23 cellular contexts compared by ENCODE assay signal in the genomic region with DNA sequence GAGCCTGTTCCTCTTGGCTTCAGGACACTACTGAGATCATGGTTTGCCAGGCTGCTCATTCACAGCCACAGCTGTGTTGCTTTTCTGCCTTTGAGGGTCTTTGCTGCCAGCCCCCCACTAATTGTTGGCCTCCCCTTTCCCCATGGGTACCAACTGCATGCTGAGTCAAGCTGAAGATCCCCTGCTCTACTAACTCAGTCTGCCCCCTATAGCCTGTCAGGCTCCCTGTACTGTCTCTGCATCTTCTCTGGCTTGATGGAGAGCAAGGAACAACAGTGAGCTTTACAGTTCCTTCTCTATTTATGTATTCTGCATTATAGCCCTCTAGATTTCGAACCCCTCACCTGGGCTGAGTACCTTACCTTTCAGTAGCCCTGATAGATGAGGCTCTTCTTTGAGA.
A peak's percentile ranks its signal among the peaks of the same experiment; 100 is the strongest.
DNase-seq lines count a peak whose midpoint lies in the region; ATAC-seq and TF ChIP-seq lines count a peak whose summit lies in the region.
"Had no signal": no experiment of that assay in that cellular context is flagged by ENCODE, and none has a peak within 500 bp of the region (broad histone marks: within the 10 kb centered on the region; RNA-seq: fewer than 3 reads in every experiment).

No MANE protein-coding gene starts in this region.

- dilution Hi-C loops in IMR-90 (cut with HindIII; ENCODE audit: low sequenced_read_pairs, unreplicated experiment), result no loop called here

- H3K4me1 ChIP-seq in BE2C, result no peaks in the 10 kb centered on the region
- H3K4me1 ChIP-seq in IMR-90 (ENCODE audit: control insufficient read depth, insufficient read depth, low read length), result peaks cover 8% of the 10 kb centered on the region
- no peaks in the 10 kb centered on the region for H3K4me1 ChIP-seq in endodermal cell (ENCODE audit: control insufficient read depth, insufficient read depth, low read length)
- H3K4me1 ChIP-seq in neuronal stem cell (ENCODE audit: control insufficient read depth in 2 of 2, insufficient read depth in 1 of 2, low read depth in 1 of 2, low read length in 2 of 2), result peaks cover 0 to 19% of the 10 kb centered on the region in 2 donors
- H3K4me1 ChIP-seq: A549 had no signal

- H3K27me3 Mint-ChIP-seq in endodermal cell (ENCODE audit: insufficient read depth), result peaks cover 57% of the 10 kb centered on the region
- peaks cover 4% of the 10 kb centered on the region for H3K27me3 Mint-ChIP-seq in osteocyte (ENCODE audit: unreplicated experiment)

- in situ Hi-C loops in IMR-90 (cut with MboI; ENCODE audit: low sequenced_read_pairs), result no loop called here

- H3K27ac ChIP-seq in IMR-90 (ENCODE audit: insufficient read depth, low read length), result no peak overlapping the region
- H3K27ac ChIP-seq in endodermal cell (ENCODE audit: low read depth, low read length), result no peak overlapping the region
- H3K27ac ChIP-seq in neuronal stem cell (replicated peaks; ENCODE audit: low read length), result no peak overlapping the region
- H3K27ac ChIP-seq: A549; BLaER1 treated with 17β-estradiol and CSF1 and Interleukin-3, amounts not matched to agents 10 nM and 100 nM; HL-60; SJSA1 had no signal

- H3K4me2 ChIP-seq in IMR-90 (ENCODE audit: low read depth, low read length) (no peak overlapping the region), neuronal stem cell (ENCODE audit: insufficient read depth, low read length, poor library complexity, severe bottlenecking) (no peak overlapping the region)
- H3K4me2 ChIP-seq: A549, GM23338 had no signal

- H2AFZ ChIP-seq in IMR-90 (replicated peaks; ENCODE audit: low read length, poor library complexity) (peak overlapping the region; percentile 16), neuronal stem cell (ENCODE audit: low read length) (no peak overlapping the region)
- H2AFZ ChIP-seq: GM23338 had no signal

- H3K9me1 ChIP-seq in IMR-90 (ENCODE audit: insufficient read depth, low read length), result peaks cover 10% of the 10 kb centered on the region

- no peaks in the 10 kb centered on the region for H3K4me1 Mint-ChIP-seq in endodermal cell
- no peaks in the 10 kb centered on the region for H3K4me1 Mint-ChIP-seq in stimulated activated effector memory CD8-positive, alpha-beta T cell treated with anti-CD3 and anti-CD28 coated beads, Interleukin-12 subunit alpha, Interleukin-12 subunit beta, amount 100 ng/mL, for 72 hours
- peaks cover 9% of the 10 kb centered on the region for H3K4me1 Mint-ChIP-seq in osteocyte (ENCODE audit: unreplicated experiment)

- H3K9me3 ChIP-seq in BE2C (no peaks in the 10 kb centered on the region), IMR-90 (ENCODE audit: control insufficient read depth, insufficient read depth, low read length) (no peaks in the 10 kb centered on the region), endodermal cell (ENCODE audit: control insufficient read depth, low read length) (no peaks in the 10 kb centered on the region), neuronal stem cell (replicated peaks in 1 of 2; ENCODE audit: control insufficient read depth in 2 of 2, insufficient read depth in 1 of 2, low read depth in 1 of 2, low read length in 2 of 2) (no peaks in the 10 kb centered on the region)
- H3K9me3 ChIP-seq: A549, SJSA1 had no signal

- H2BK15ac ChIP-seq in IMR-90 (ENCODE audit: low read depth, low read length), result no peak overlapping the region
- no peak overlapping the region for H2BK15ac ChIP-seq in neuronal stem cell (ENCODE audit: low read length)

- no peak overlapping the region for H2BK12ac ChIP-seq in neuronal stem cell (ENCODE audit: low read length)

- no peak overlapping the region for H3K23ac ChIP-seq in IMR-90 (ENCODE audit: low read depth, low read length)
- H3K23ac ChIP-seq in neuronal stem cell (ENCODE audit: low read depth, low read length, poor library complexity), result no peak overlapping the region

- H3K14ac ChIP-seq in IMR-90 (replicated peaks; ENCODE audit: low read depth, low read length) (no peak overlapping the region), neuronal stem cell (ENCODE audit: low read length) (no peak overlapping the region)

- H2AK5ac ChIP-seq in IMR-90 (ENCODE audit: low read depth, low read length) (no peak overlapping the region; the same call in 1 of the 2 replicates), neuronal stem cell (ENCODE audit: low read depth, low read length) (peak overlapping the region; percentile 72)

- no peaks in the 10 kb centered on the region for H4K20me1 ChIP-seq in IMR-90 (ENCODE audit: insufficient read depth, low read length)
- H4K20me1 ChIP-seq: BLaER1 treated with 17β-estradiol and CSF1 and Interleukin-3, amounts not matched to agents 10 nM and 100 nM had no signal

- no peaks in the 10 kb centered on the region for H3K79me1 ChIP-seq in IMR-90 (ENCODE audit: low read depth in 1 of 2, low read length in 2 of 2)
- no peaks in the 10 kb centered on the region for H3K79me1 ChIP-seq in neuronal stem cell (ENCODE audit: low read depth, low read length)

- H3K9ac ChIP-seq in IMR-90 (ENCODE audit: low read depth, low read length) (no peak overlapping the region), endodermal cell (ENCODE audit: extremely low read depth, low read length, poor library complexity, severe bottlenecking) (no peak overlapping the region), neuronal stem cell (ENCODE audit: low read depth, low read length, poor library complexity) (peak overlapping the region; percentile 18)
- H3K9ac ChIP-seq: BLaER1 treated with 17β-estradiol and CSF1 and Interleukin-3, amounts not matched to agents 10 nM and 100 nM had no signal

- H3K56ac ChIP-seq in IMR-90 (ENCODE audit: extremely low read depth, insufficient read depth, low read length), result no peak overlapping the region

- H2BK5ac ChIP-seq in IMR-90 (ENCODE audit: low read depth, low read length, poor library complexity, severe bottlenecking), result no peak overlapping the region
- peak overlapping the region; percentile 46 for H2BK5ac ChIP-seq in neuronal stem cell (ENCODE audit: low read length)

- no peak for ATAC-seq in IMR-90 (ENCODE audit: low read depth)
- no peak for ATAC-seq in stimulated activated effector memory CD8-positive, alpha-beta T cell treated with anti-CD3 and anti-CD28 coated beads, Interleukin-12 subunit alpha, Interleukin-12 subunit beta, amount 100 ng/mL, for 72 hours
- ATAC-seq: A549, HCT116, HepG2, Right ventricle myocardium inferior had no signal

- H3K4ac ChIP-seq in IMR-90 (ENCODE audit: low read depth, low read length) (no peak overlapping the region; the same call in 1 of the 2 replicates), neuronal stem cell (ENCODE audit: low read length) (no peak overlapping the region)

- H4K5ac ChIP-seq in IMR-90 (ENCODE audit: low read depth, low read length), result no peak overlapping the region

- no peak for TF ChIP-seq RAD21 in IMR-90 (IDR thresholded peaks at IDR 0.05; ENCODE audit: low read length)

- no peak for DNase-seq in BE2C
- DNase-seq in IMR-90, result no peak
- DNase-seq in endodermal cell, result no peak
- no peak for DNase-seq in neuronal stem cell (ENCODE audit: low spot score)
- no peak for DNase-seq in activated CD4-positive, alpha-beta T cell treated with anti-CD3 and anti-CD28 coated beads, Interleukin-2, amount 50 U/mL, for 48 hours
- DNase-seq in stimulated activated effector memory CD8-positive, alpha-beta T cell treated with anti-CD3 and anti-CD28 coated beads, Interleukin-12 subunit alpha, Interleukin-12 subunit beta, amount 100 ng/mL, for 72 hours (ENCODE audit: low spot score in 2 of 2), result no peak
- DNase-seq in osteocyte (ENCODE audit: extremely low spot score, unreplicated experiment), result no peak
- DNase-seq: Calu3; CD8-positive, alpha-beta memory T cell; DMS153; KBM-7; NCI-H1105 treated with DMSO at 0.1 percent for 48 hours; NCI-H2081 treated with DMSO at 0.1 percent for 48 hours; NCI-H446; OCI-M1 had no signal

- H3K27ac Mint-ChIP-seq in endodermal cell, result no peak overlapping the region
- H3K27ac Mint-ChIP-seq in stimulated activated effector memory CD8-positive, alpha-beta T cell treated with anti-CD3 and anti-CD28 coated beads, Interleukin-12 subunit alpha, Interleukin-12 subunit beta, amount 100 ng/mL, for 72 hours, result no peak overlapping the region
- no peak overlapping the region for H3K27ac Mint-ChIP-seq in osteocyte (ENCODE audit: unreplicated experiment)
- H3K27ac Mint-ChIP-seq: CD8-positive, alpha-beta memory T cell; GM23338 had no signal

- H4K91ac ChIP-seq in IMR-90 (ENCODE audit: insufficient read depth, low read depth, low read length), result no peak overlapping the region
- H4K91ac ChIP-seq in neuronal stem cell (ENCODE audit: low read depth, low read length, poor library complexity), result no peak overlapping the region

- CTCF ChIA-PET in IMR-90 (lab: Yijun Ruan, JAX), result interaction anchor here (0.6 to 1.3 kb wide), 2 partner anchors 139 to 411 kb away, joined by 3 read pairs; no protein-coding TSS in a partner anchor

- intact Hi-C loops in IMR-90 (cut with micrococcal nuclease), result loop anchor here (2.0 kb wide), 2 partner anchors 257 to 317 kb away; a partner anchor contains a TSS

- H3K4me3 ChIP-seq in BE2C (ENCODE audit: low read depth, low read length) (no peak overlapping the region), IMR-90 (ENCODE audit: insufficient read depth, low read depth, low read length) (no peak overlapping the region), endodermal cell (ENCODE audit: low read length) (no peak overlapping the region), neuronal stem cell (ENCODE audit: low read length in 2 of 2) (no peak overlapping the region)
- H3K4me3 ChIP-seq: A549; BLaER1 treated with 17β-estradiol and CSF1 and Interleukin-3, amounts not matched to agents 10 nM and 100 nM; GM23338; SJSA1 had no signal

- H3K27me3 ChIP-seq in BE2C (no peaks in the 10 kb centered on the region), IMR-90 (ENCODE audit: control insufficient read depth, insufficient read depth, low read length) (no peaks in the 10 kb centered on the region), endodermal cell (ENCODE audit: control insufficient read depth, insufficient read depth, low read length, poor library complexity, severe bottlenecking) (peaks cover 91% of the 10 kb centered on the region), neuronal stem cell (ENCODE audit: control insufficient read depth in 3 of 3, insufficient read depth in 3 of 3, low read depth in 1 of 3, low read length in 3 of 3) (peaks cover 0 to 52% (median 11%) of the 10 kb centered on the region in 3 experiments)
- H3K27me3 ChIP-seq: BLaER1 treated with 17β-estradiol and CSF1 and Interleukin-3, amounts not matched to agents 10 nM and 100 nM; SJSA1 had no signal

- no peak overlapping the region for H2BK20ac ChIP-seq in IMR-90 (ENCODE audit: low read depth, low read length)

- H4K8ac ChIP-seq in IMR-90 (ENCODE audit: low read depth in 2 of 2, low read length in 2 of 2), result no peak overlapping the region
- H4K8ac ChIP-seq in neuronal stem cell (ENCODE audit: low read depth, low read length), result no peak overlapping the region

- H2BK120ac ChIP-seq in IMR-90 (ENCODE audit: low read depth, low read length) (0 out of 2 replicates have a peak overlapping the region, but pooled peaks have one; percentile 21), neuronal stem cell (ENCODE audit: low read depth, low read length) (no peak overlapping the region)

- H3K36me3 Mint-ChIP-seq in endodermal cell (ENCODE audit: low read depth), result no peaks in the 10 kb centered on the region
- no peaks in the 10 kb centered on the region for H3K36me3 Mint-ChIP-seq in stimulated activated effector memory CD8-positive, alpha-beta T cell treated with anti-CD3 and anti-CD28 coated beads, Interleukin-12 subunit alpha, Interleukin-12 subunit beta, amount 100 ng/mL, for 72 hours
- H3K36me3 Mint-ChIP-seq in osteocyte (ENCODE audit: unreplicated experiment), result no peaks in the 10 kb centered on the region
- H3K36me3 Mint-ChIP-seq: CD8-positive, alpha-beta memory T cell had no signal

- no peak overlapping the region for H3K4me3 Mint-ChIP-seq in endodermal cell
- H3K4me3 Mint-ChIP-seq in stimulated activated effector memory CD8-positive, alpha-beta T cell treated with anti-CD3 and anti-CD28 coated beads, Interleukin-12 subunit alpha, Interleukin-12 subunit beta, amount 100 ng/mL, for 72 hours, result no peak overlapping the region
- H3K4me3 Mint-ChIP-seq in osteocyte (ENCODE audit: unreplicated experiment), result no peak overlapping the region
- H3K4me3 Mint-ChIP-seq: CD8-positive, alpha-beta memory T cell; GM23338 had no signal

- POLR2A ChIA-PET in IMR-90 (lab: Charles Lee; ENCODE audit: unreplicated experiment), result no interaction called here

- H3K18ac ChIP-seq in IMR-90 (ENCODE audit: low read depth, low read length) (no peak overlapping the region), neuronal stem cell (ENCODE audit: low read length) (peak overlapping the region; percentile 56)

- BruUV-seq in IMR-90 (replicated peaks; lab: Mats Ljungman, UMichigan), result no TSS peak

- TF ChIP-seq CTCF in BE2C (IDR thresholded peaks at IDR 0.05; ENCODE audit: low read depth, low read length) (0 out of 2 replicates have a peak, but pooled peaks have one; percentile 3), IMR-90 (conservative IDR thresholded peaks at IDR 0.05; ENCODE audit: low read depth, low read length) (no peak), endodermal cell (conservative IDR thresholded peaks at IDR 0.05) (peak; percentile 57), osteocyte (IDR thresholded peaks at IDR 0.05) (no peak)

- no peaks in the 10 kb centered on the region for H3K9me3 Mint-ChIP-seq in endodermal cell
- H3K9me3 Mint-ChIP-seq in stimulated activated effector memory CD8-positive, alpha-beta T cell treated with anti-CD3 and anti-CD28 coated beads, Interleukin-12 subunit alpha, Interleukin-12 subunit beta, amount 100 ng/mL, for 72 hours, result no peaks in the 10 kb centered on the region
- H3K9me3 Mint-ChIP-seq in osteocyte (ENCODE audit: unreplicated experiment), result no peaks in the 10 kb centered on the region
- H3K9me3 Mint-ChIP-seq: GM23338 had no signal

- no CpG with 5 or more reads among the region's 1 CpG for WGBS in IMR-90 (ENCODE audit: extremely low coverage in 2 of 2, insufficient read length in 1 of 2), 2 experiments
- WGBS in endodermal cell (ENCODE audit: insufficient coverage in 1 of 2, insufficient read length in 1 of 2), 2 experiments, result 81 to 92% methylated on average over 1 of the region's 1 CpG
- no CpG with 5 or more reads among the region's 1 CpG for WGBS in neuronal stem cell (ENCODE audit: extremely low coverage in 2 of 2, insufficient read length in 2 of 2, insufficient replicate concordance in 1 of 2), 2 donors

- H3K36me3 ChIP-seq in BE2C (no peaks in the 10 kb centered on the region), IMR-90 (ENCODE audit: control insufficient read depth, insufficient read depth, low read length) (no peaks in the 10 kb centered on the region), endodermal cell (ENCODE audit: control insufficient read depth, insufficient read depth, low read length) (no peaks in the 10 kb centered on the region), neuronal stem cell (replicated peaks in 1 of 2; ENCODE audit: control insufficient read depth in 2 of 2, insufficient read depth in 2 of 2, low read length in 2 of 2) (no peaks in the 10 kb centered on the region)
- H3K36me3 ChIP-seq: BLaER1 treated with 17β-estradiol and CSF1 and Interleukin-3, amounts not matched to agents 10 nM and 100 nM; SJSA1 had no signal

- TF ChIP-seq POLR2A in IMR-90 (IDR thresholded peaks at IDR 0.05; ENCODE audit: low read depth, low read length), result no peak

- H2AK9ac ChIP-seq in IMR-90 (replicated peaks; ENCODE audit: low read depth, low read length, poor library complexity), result peak overlapping the region; percentile 65

Comparison
In these comparisons a context has a peak if more than half of its experiments do, and no peak if none do; other contexts are left out.
1. CTCF ChIP-seq: peak in BE2C (single experiment) and endodermal cell (single experiment); none in IMR-90 (single experiment) and osteocyte (single experiment).